25 cellular contexts compared by ENCODE assay signal in genomic region chr11:75286826-75287465, GRCh38. TPM values are rescaled to one million over a fixed set of nuclear protein-coding genes. Genes with fewer than 3 reads are reported as not detected.
DNase-seq lines count a peak whose midpoint lies in the region; ATAC-seq, FAIRE-seq and TF ChIP-seq lines count a peak whose summit lies in the region.
"Had no signal": no experiment of that assay in that cellular context is flagged by ENCODE, and none has a peak within 500 bp of the region (broad histone marks: within the 10 kb centered on the region; RNA-seq: fewer than 3 reads in every experiment).

No MANE protein-coding gene starts in this region.

- ATAC-seq in GM19324 (IDR thresholded peaks at IDR 0.05; ENCODE audit: low FRiP score, unreplicated experiment), result no peak
- ATAC-seq in activated T-cell treated with anti-CD3 and anti-CD28 coated beads, Interleukin-2, amount 50 U/mL, for 72 hours (replicated peaks in 1 of 2), result no peak
- ATAC-seq: body of pancreas had no signal

- H3K9me3 Mint-ChIP-seq in activated T-cell treated with anti-CD3 and anti-CD28 coated beads, Interleukin-2, amount 50 U/mL, for 72 hours, result no peaks in the 10 kb centered on the region
- H3K9me3 Mint-ChIP-seq: activated naive CD8-positive, alpha-beta T cell treated with anti-CD3 and anti-CD28 coated beads, Interleukin-2, amount 10 ng/mL, durations not matched to agents 7 days and 5 days; CD14-positive monocyte; nephron progenitor cell had no signal

- no peak overlapping the region for H3K27ac Mint-ChIP-seq in activated T-cell treated with anti-CD3 and anti-CD28 coated beads, Interleukin-2, amount 50 U/mL, for 72 hours
- H3K27ac Mint-ChIP-seq: activated naive CD8-positive, alpha-beta T cell treated with anti-CD3 and anti-CD28 coated beads, Interleukin-2, amount 10 ng/mL, durations not matched to agents 7 days and 5 days; nephron progenitor cell had no signal

- TF ChIP-seq CTCF in kidney (IDR thresholded peaks at IDR 0.05; ENCODE audit: borderline replicate concordance, extremely low read depth, insufficient read depth), result no peak

- H3K9ac ChIP-seq in BLaER1 (peak overlapping the region; percentile 58), kidney (ENCODE audit: low read length in 2 of 2) (no peak overlapping the region)

- FAIRE-seq in kidney (lab: Jason Lieb, UNC), result no peak

- H3K9me3 ChIP-seq in BLaER1, result no peaks in the 10 kb centered on the region
- H3K9me3 ChIP-seq in kidney (ENCODE audit: control insufficient read depth in 1 of 2, low read length in 2 of 2), result no peaks in the 10 kb centered on the region
- H3K9me3 ChIP-seq: body of pancreas, heart left ventricle, uterus had no signal

- in situ Hi-C loops in G401 (cut with HindIII; ENCODE audit: low sequenced_read_pairs), result no loop called here

- peak overlapping the region; percentile 64 for H3K27ac ChIP-seq in BLaER1
- peak overlapping the region; percentile 13 for H3K27ac ChIP-seq in angular gyrus (ENCODE audit: low read depth, low read length)
- no peak overlapping the region for H3K27ac ChIP-seq in kidney (ENCODE audit: low read depth in 2 of 2, low read length in 2 of 2)
- H3K27ac ChIP-seq: body of pancreas, coronary artery, heart left ventricle, RWPE1, uterus had no signal

- intact Hi-C loops in kidney (cut with DNase I), result no loop called here

- H3K4me3 ChIP-seq in BLaER1 (no peak overlapping the region), kidney (ENCODE audit: low read length in 2 of 2) (no peak overlapping the region)
- H3K4me3 ChIP-seq: body of pancreas, coronary artery, heart left ventricle, uterus had no signal

- H3K36me3 ChIP-seq in BLaER1 (peaks cover 82% of the 10 kb centered on the region), kidney (ENCODE audit: control insufficient read depth in 1 of 2, insufficient read depth in 2 of 2, low read length in 2 of 2) (peaks cover 0 to 2% of the 10 kb centered on the region in 2 donors)
- H3K36me3 ChIP-seq: uterus had no signal

- H3K4me2 ChIP-seq in BLaER1, result peak overlapping the region; percentile 80

- no peak overlapping the region for H3K4me3 Mint-ChIP-seq in activated T-cell treated with anti-CD3 and anti-CD28 coated beads, Interleukin-2, amount 50 U/mL, for 72 hours
- H3K4me3 Mint-ChIP-seq: activated naive CD8-positive, alpha-beta T cell treated with anti-CD3 and anti-CD28 coated beads, Interleukin-2, amount 10 ng/mL, durations not matched to agents 7 days and 5 days; CD14-positive monocyte; nephron progenitor cell had no signal

- peaks cover 85% of the 10 kb centered on the region for H3K4me1 ChIP-seq in BLaER1
- H3K4me1 ChIP-seq in kidney (ENCODE audit: control insufficient read depth in 1 of 2, insufficient read depth in 1 of 2, low read depth in 1 of 2, low read length in 2 of 2), result no peaks in the 10 kb centered on the region
- H3K4me1 ChIP-seq: body of pancreas, uterus had no signal

- H3K4me1 Mint-ChIP-seq in activated T-cell treated with anti-CD3 and anti-CD28 coated beads, Interleukin-2, amount 50 U/mL, for 72 hours (ENCODE audit: low read depth), result no peaks in the 10 kb centered on the region

- no peaks in the 10 kb centered on the region for H3K27me3 Mint-ChIP-seq in activated T-cell treated with anti-CD3 and anti-CD28 coated beads, Interleukin-2, amount 50 U/mL, for 72 hours (ENCODE audit: low read depth)
- H3K27me3 Mint-ChIP-seq: activated naive CD8-positive, alpha-beta T cell treated with anti-CD3 and anti-CD28 coated beads, Interleukin-2, amount 10 ng/mL, durations not matched to agents 7 days and 5 days had no signal

- H3K27me3 ChIP-seq in BLaER1, result no peaks in the 10 kb centered on the region
- H3K27me3 ChIP-seq: body of pancreas, heart left ventricle, uterus had no signal

- peaks cover 73% of the 10 kb centered on the region for H4K20me1 ChIP-seq in BLaER1

- no peaks in the 10 kb centered on the region for H3K36me3 Mint-ChIP-seq in activated T-cell treated with anti-CD3 and anti-CD28 coated beads, Interleukin-2, amount 50 U/mL, for 72 hours (ENCODE audit: insufficient read depth in 2 of 2)

- DNase-seq in EH (ENCODE audit: low read depth), result peak; percentile 14
- peak; percentile 75 for DNase-seq in kidney
- no peak for DNase-seq in G401 (ENCODE audit: low spot score)
- no peak for DNase-seq in activated T-cell treated with anti-CD3 and anti-CD28 coated beads, Interleukin-2, amount 50 U/mL, for 72 hours
- DNase-seq in effector CD8-positive, alpha-beta T cell (lab: John Stamatoyannopoulos, UW), result no peak
- DNase-seq: activated naive CD8-positive, alpha-beta T cell treated with anti-CD3 and anti-CD28 coated beads, Interleukin-2, amount 10 ng/mL, durations not matched to agents 7 days and 5 days; body of pancreas; DMS 273 treated with DMSO at 0.1 percent for 48 hours; GDM1; Karpas-422; MV-4-11; NCI-H187; NCI-H69; nephron progenitor cell; T1000; uterus had no signal

RNA-seq across cellular contexts. Expression of gene TPBGL, which starts 46.4 kb away (rescaled TPM):
- total RNA-seq in kidney, result 0.69 TPM
- polyA plus RNA-seq in kidney (ENCODE audit: insufficient read depth, low read depth, low replicate concordance), result 0.13 TPM
- not detected in 2 replicates for total RNA-seq in G401 (2014; rRNA removed; shearing (Covaris generic))
- total RNA-seq in activated T-cell treated with anti-CD3 and anti-CD28 coated beads, Interleukin-2, amount 50 U/mL, for 72 hours, result under 1 TPM; 0.07 to 0.14 TPM
- total RNA-seq: fibroblast of villous mesenchyme had no signal
- polyA plus RNA-seq: AG04450, CD14-positive monocyte had no signal

Comparison
In these comparisons a context has a peak if more than half of its experiments do, and no peak if none do; other contexts are left out.
1. H3K27ac ChIP-seq: peak in BLaER1 (single experiment) and angular gyrus (single experiment); none in kidney (0 of 2).
2. DNase-seq: peak in EH (single experiment) and kidney (single experiment); none in G401 (single experiment), activated T-cell treated with anti-CD3 and anti-CD28 coated beads, Interleukin-2, amount 50 U/mL, for 72 hours (0 of 2) and effector CD8-positive, alpha-beta T cell (single experiment).